Comparison of ENCODE assay signal across 8 cellular contexts in the genomic region with DNA sequence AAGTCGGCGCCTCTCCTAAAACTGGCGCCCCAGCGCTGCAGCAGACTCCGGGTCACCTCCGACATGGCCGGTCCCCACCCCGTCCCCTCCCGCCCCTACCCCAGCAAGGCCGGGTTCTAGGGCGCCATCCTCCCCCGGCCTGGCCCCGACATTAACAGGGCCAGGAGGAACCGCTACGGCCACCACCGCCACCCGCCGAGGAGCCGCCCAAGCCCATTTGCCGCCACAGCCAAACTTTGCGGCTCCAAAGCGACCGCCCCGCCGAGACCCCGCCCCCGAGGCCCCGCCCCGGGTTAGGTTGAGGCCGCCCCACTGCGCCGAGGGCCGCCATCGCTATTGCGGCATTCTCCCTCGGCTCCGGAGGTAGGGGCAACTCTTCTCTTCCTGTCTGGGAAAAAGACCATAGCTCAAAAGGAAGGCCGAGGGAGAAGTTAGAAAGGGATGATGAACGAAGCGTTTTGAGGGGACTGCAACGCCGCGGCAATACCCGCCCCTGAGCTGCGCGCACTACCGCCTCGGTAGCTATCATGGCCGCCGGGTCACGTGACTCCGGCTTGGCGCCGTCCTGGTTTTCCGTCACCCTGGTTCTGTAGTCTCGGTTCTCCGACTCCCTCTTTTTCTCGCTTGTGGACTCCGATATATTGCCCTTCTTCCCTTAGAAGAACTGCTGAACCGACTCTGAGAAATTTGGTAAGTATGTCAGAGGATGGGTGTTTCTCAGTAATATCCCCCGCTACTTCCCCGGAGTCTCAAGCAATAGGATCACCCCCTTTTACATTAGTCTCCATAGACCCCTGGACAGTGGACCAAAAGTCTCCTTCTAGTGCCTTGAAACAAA. TPM values are rescaled to one million over a fixed set of nuclear protein-coding genes. Genes with fewer than 3 reads are reported as not detected.
DNase-seq lines count a peak whose midpoint lies in the region; ATAC-seq and TF ChIP-seq lines count a peak whose summit lies in the region.

A gene with protein sequence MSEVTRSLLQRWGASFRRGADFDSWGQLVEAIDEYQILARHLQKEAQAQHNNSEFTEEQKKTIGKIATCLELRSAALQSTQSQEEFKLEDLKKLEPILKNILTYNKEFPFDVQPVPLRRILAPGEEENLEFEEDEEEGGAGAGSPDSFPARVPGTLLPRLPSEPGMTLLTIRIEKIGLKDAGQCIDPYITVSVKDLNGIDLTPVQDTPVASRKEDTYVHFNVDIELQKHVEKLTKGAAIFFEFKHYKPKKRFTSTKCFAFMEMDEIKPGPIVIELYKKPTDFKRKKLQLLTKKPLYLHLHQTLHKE (minus strand): TSS at position 239 of the 838 bp plus-strand sequence. CDS start 174 bp downstream, at position 65.
A gene with protein sequence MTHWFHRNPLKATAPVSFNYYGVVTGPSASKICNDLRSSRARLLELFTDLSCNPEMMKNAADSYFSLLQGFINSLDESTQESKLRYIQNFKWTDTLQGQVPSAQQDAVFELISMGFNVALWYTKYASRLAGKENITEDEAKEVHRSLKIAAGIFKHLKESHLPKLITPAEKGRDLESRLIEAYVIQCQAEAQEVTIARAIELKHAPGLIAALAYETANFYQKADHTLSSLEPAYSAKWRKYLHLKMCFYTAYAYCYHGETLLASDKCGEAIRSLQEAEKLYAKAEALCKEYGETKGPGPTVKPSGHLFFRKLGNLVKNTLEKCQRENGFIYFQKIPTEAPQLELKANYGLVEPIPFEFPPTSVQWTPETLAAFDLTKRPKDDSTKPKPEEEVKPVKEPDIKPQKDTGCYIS (plus strand): TSS at position 312 of the 838 bp plus-strand sequence. CDS start 3,136 bp downstream, outside the sequence.

- H3K79me2 ChIP-seq in SK-N-SH (ENCODE audit: insufficient read depth), result peaks cover 74% of the 10 kb centered on the region

- no peaks in the 10 kb centered on the region for H3K9me2 ChIP-seq in SK-N-SH

- TF ChIP-seq EP300 in SK-N-SH (IDR thresholded peaks at IDR 0.05; ENCODE audit: borderline replicate concordance in 1 of 2, low read depth in 1 of 2, low read length in 1 of 2), result no peak

- peaks cover 10% of the 10 kb centered on the region for H3F3A ChIP-seq in SK-N-SH (replicated peaks; ENCODE audit: insufficient read depth)

- ATAC-seq in HG02610 (IDR thresholded peaks at IDR 0.05; ENCODE audit: unreplicated experiment), result peak; percentile 73
- peak; percentile 87 for ATAC-seq in omental fat pad (ENCODE audit: low FRiP score)

- H4K20me1 ChIP-seq in SK-N-SH (ENCODE audit: insufficient read depth), result no peaks in the 10 kb centered on the region

- H3K4me1 ChIP-seq in SK-N-SH (ENCODE audit: control insufficient read depth in 1 of 2, insufficient read depth in 2 of 2, low read depth in 1 of 2, low read length in 1 of 2), result peaks cover 0 to 11% of the 10 kb centered on the region in 2 experiments; a peak in 3 of 4 replicates

- H3K9me3 ChIP-seq in SK-N-SH, result no peaks in the 10 kb centered on the region

- H3K27ac ChIP-seq in SK-N-SH (ENCODE audit: low read depth in 2 of 2, low read length in 1 of 2) (peak within 1 kb of the TSS; percentile 93 to 99), temporal lobe (ENCODE audit: low read depth, low read length) (peak within 1 kb of the TSS; percentile 99)

- peak within 1 kb of the TSS; percentile 95 for H3K4me3 ChIP-seq in GM08714 (ENCODE audit: low read length)
- H3K4me3 ChIP-seq in SK-N-SH (ENCODE audit: low read depth in 2 of 2, low read length in 1 of 2), result peak within 1 kb of the TSS; percentile 72 to 91

- TF ChIP-seq RAD21 in SK-N-SH (IDR thresholded peaks at IDR 0.05; ENCODE audit: low read length), result no peak

- 12% methylated on average over 50 of the region's 62 CpGs for WGBS in SK-N-SH (ENCODE audit: low lambda C conversion rate)

- no peak for TF ChIP-seq CTCF in SK-N-SH (IDR thresholded peaks at IDR 0.05)
- TF ChIP-seq CTCF in omental fat pad (IDR thresholded peaks at IDR 0.05), result no peak

- POLR2A ChIA-PET in SK-N-SH (lab: Yijun Ruan, JAX), result interaction anchor here (0.9 to 1.6 kb wide), 5 partner anchors 20 to 971 kb away, joined by 3 to 12 read pairs (median 4); a partner anchor contains a TSS

- DNase-seq in NCI-H1092 (lab: John Stamatoyannopoulos, UW) (peak; percentile 88), SK-N-SH (peak; percentile 94), germinal center (ENCODE audit: low spot score) (peak; percentile 93), omental fat pad (ENCODE audit: low spot score) (peak; percentile 88)
- peak; percentile 97 for DNase-seq in activated naive CD4-positive, alpha-beta T cell treated with anti-CD3 and anti-CD28 coated beads, Interleukin-2, amount 50 U/mL, for 16 hours

- peak within 1 kb of the TSS; percentile 84 for H3K4me2 ChIP-seq in SK-N-SH

- peak within 1 kb of the TSS; percentile 86 for H2AFZ ChIP-seq in SK-N-SH (ENCODE audit: low read depth)

- peaks cover 16 to 25% of the 10 kb centered on the region in 2 experiments for H3K36me3 ChIP-seq in SK-N-SH (replicated peaks in 1 of 2; ENCODE audit: control insufficient read depth in 1 of 2, insufficient read depth in 2 of 2, low read length in 1 of 2)

- CTCF ChIA-PET in SK-N-SH (lab: Yijun Ruan, JAX), result interaction anchor here (0.9 to 2.0 kb wide), 3 partner anchors 19 to 411 kb away, joined by 3 to 4 read pairs (median 3); no protein-coding TSS in a partner anchor

- H3K27me3 ChIP-seq in SK-N-SH (ENCODE audit: insufficient read depth), result no peaks in the 10 kb centered on the region

- peak within 1 kb of the TSS; percentile 86 for H3K9ac ChIP-seq in SK-N-SH

TF ChIP-seq in SK-N-SH, 30 proteins besides CTCF, POLR2A, EP300 and RAD21 (continues in another document):
- peak; percentile 100 for TF ChIP-seq YY1 (IDR thresholded peaks at IDR 0.05; ENCODE audit: low read depth)
- no peak for TF ChIP-seq RXRA (IDR thresholded peaks at IDR 0.05; ENCODE audit: borderline replicate concordance, low read depth)
- no peak for TF ChIP-seq GABPA (IDR thresholded peaks at IDR 0.05; ENCODE audit: low read depth)
- TF ChIP-seq, protein P1, sequence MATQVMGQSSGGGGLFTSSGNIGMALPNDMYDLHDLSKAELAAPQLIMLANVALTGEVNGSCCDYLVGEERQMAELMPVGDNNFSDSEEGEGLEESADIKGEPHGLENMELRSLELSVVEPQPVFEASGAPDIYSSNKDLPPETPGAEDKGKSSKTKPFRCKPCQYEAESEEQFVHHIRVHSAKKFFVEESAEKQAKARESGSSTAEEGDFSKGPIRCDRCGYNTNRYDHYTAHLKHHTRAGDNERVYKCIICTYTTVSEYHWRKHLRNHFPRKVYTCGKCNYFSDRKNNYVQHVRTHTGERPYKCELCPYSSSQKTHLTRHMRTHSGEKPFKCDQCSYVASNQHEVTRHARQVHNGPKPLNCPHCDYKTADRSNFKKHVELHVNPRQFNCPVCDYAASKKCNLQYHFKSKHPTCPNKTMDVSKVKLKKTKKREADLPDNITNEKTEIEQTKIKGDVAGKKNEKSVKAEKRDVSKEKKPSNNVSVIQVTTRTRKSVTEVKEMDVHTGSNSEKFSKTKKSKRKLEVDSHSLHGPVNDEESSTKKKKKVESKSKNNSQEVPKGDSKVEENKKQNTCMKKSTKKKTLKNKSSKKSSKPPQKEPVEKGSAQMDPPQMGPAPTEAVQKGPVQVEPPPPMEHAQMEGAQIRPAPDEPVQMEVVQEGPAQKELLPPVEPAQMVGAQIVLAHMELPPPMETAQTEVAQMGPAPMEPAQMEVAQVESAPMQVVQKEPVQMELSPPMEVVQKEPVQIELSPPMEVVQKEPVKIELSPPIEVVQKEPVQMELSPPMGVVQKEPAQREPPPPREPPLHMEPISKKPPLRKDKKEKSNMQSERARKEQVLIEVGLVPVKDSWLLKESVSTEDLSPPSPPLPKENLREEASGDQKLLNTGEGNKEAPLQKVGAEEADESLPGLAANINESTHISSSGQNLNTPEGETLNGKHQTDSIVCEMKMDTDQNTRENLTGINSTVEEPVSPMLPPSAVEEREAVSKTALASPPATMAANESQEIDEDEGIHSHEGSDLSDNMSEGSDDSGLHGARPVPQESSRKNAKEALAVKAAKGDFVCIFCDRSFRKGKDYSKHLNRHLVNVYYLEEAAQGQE (IDR thresholded peaks at IDR 0.05; ENCODE audit: low read depth, low read length), result no peak
- TF ChIP-seq GATA2 (CRISPR knock-in tag; IDR thresholded peaks at IDR 0.05), result no peak
- TF ChIP-seq MXI1 (IDR thresholded peaks at IDR 0.05; ENCODE audit: low read depth, low read length), result 0 out of 2 replicates have a peak, but pooled peaks have one; percentile 19
- TF ChIP-seq, protein P2, sequence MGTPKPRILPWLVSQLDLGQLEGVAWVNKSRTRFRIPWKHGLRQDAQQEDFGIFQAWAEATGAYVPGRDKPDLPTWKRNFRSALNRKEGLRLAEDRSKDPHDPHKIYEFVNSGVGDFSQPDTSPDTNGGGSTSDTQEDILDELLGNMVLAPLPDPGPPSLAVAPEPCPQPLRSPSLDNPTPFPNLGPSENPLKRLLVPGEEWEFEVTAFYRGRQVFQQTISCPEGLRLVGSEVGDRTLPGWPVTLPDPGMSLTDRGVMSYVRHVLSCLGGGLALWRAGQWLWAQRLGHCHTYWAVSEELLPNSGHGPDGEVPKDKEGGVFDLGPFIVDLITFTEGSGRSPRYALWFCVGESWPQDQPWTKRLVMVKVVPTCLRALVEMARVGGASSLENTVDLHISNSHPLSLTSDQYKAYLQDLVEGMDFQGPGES (IDR thresholded peaks at IDR 0.05; ENCODE audit: low read depth, low read length), result no peak
- TF ChIP-seq POLR2AphosphoS5 (IDR thresholded peaks at IDR 0.05; ENCODE audit: low read depth, low read length), result peak; percentile 50
- TF ChIP-seq SIN3A (IDR thresholded peaks at IDR 0.05; ENCODE audit: borderline replicate concordance, low read depth, low read length), result peak; percentile 34; the same call in 1 of the 2 replicates
- no peak for TF ChIP-seq RCOR1 (IDR thresholded peaks at IDR 0.05; ENCODE audit: low read length)
- TF ChIP-seq TAF1 (IDR thresholded peaks at IDR 0.05; ENCODE audit: borderline replicate concordance, low read depth, low read length), result peak; percentile 50; the same call in 1 of the 2 replicates

RNA-seq across cellular contexts. Expression of the first gene that starts in this region (rescaled TPM):
- polyA plus RNA-seq in SK-N-SH (2012; rRNA removed), result 20.8 and 31.7 TPM in 2 replicates
- 41.1 and 45.6 TPM in 2 replicates for polyA plus RNA-seq in SK-N-SH (2012; cell fraction: cytosol; rRNA removed)
- polyA plus RNA-seq in SK-N-SH (2012; cell fraction: nucleus; rRNA removed), result 4.9 and 11.4 TPM in 2 replicates
- total RNA-seq in omental fat pad (100 to 1,000 TPM in 2 of 4 donors, 10 to 100 TPM in 2; 66.7 to 117 (median 88.4) TPM), temporal lobe (38.6 TPM)

RNA-seq across cellular contexts. Expression of the second gene that starts in this region (rescaled TPM):
- 3.8 and 4.0 TPM in 2 replicates for polyA plus RNA-seq in SK-N-SH (2012; rRNA removed)
- polyA plus RNA-seq in SK-N-SH (2012; cell fraction: cytosol; rRNA removed), result 6.2 and 8.3 TPM in 2 replicates
- polyA plus RNA-seq in SK-N-SH (2012; cell fraction: nucleus; rRNA removed), result 6.5 and 6.6 TPM in 2 replicates
- total RNA-seq in omental fat pad (10 to 100 TPM; 23.9 to 53.3 (median 39.8) TPM), temporal lobe (37.6 TPM)

Comparison
In these comparisons a context has a peak if more than half of its experiments do, and no peak if none do; other contexts are left out.
1. Peak in every context shown above with its lines: DNase-seq, ATAC-seq, H3K4me3 ChIP-seq and H3K27ac ChIP-seq.